Comparison of ENCODE assay signal across 3 cellular contexts in the genomic region with DNA sequence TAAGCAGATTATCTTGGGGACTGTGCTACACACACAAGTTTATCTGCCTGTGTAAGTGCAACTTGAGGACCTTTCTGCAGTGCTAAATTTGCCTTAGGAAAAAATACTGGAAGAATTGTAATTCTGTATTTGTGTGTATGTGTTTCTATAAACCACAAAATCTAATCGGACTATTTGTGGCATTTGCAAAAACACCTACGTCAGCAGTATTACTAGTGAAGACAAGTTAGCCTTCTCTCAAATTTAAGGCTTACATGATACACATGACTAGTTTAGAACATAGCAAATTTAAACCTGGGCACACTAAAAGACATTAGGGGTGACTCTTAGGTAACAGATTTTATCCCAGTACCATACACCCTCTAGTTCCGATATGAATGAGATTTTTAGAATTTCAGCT.
TF ChIP-seq lines count a peak whose summit lies in the region.

No MANE protein-coding gene starts in this region.

TF ChIP-seq in A549, 52 proteins besides CTCF, POLR2A, EP300 and RAD21:
- TF ChIP-seq HOXA7 (CRISPR knock-in tag; IDR thresholded peaks at IDR 0.05) (no peak), MAFK (IDR thresholded peaks at IDR 0.05; ENCODE audit: partially characterized antibody) (peak; percentile 90)

TF ChIP-seq in HCT116, 20 proteins besides CTCF, POLR2A, EP300 and RAD21:
- TF ChIP-seq EZH2phosphoT487 (IDR thresholded peaks at IDR 0.05; ENCODE audit: borderline replicate concordance) (no peak), YY1 (IDR thresholded peaks at IDR 0.05; ENCODE audit: extremely low read depth, insufficient replicate concordance, low read depth, low read length) (no peak), CBX3 (IDR thresholded peaks at IDR 0.05; ENCODE audit: low read depth) (no peak), EZH2 (IDR thresholded peaks at IDR 0.05) (no peak), EGR1 (IDR thresholded peaks at IDR 0.05; ENCODE audit: low read depth) (no peak), ZNF274 (IDR thresholded peaks at IDR 0.05; ENCODE audit: low read depth, low read length) (no peak), POLR2AphosphoS5 (IDR thresholded peaks at IDR 0.05; ENCODE audit: low read depth, low read length) (no peak), SRF (IDR thresholded peaks at IDR 0.05; ENCODE audit: low read depth) (no peak), SP1 (IDR thresholded peaks at IDR 0.05; ENCODE audit: low read depth) (no peak), JUND (IDR thresholded peaks at IDR 0.05) (no peak), TCF7L2 (IDR thresholded peaks at IDR 0.05; ENCODE audit: borderline replicate concordance, extremely low read depth, insufficient read depth, insufficient read length) (no peak), SIN3A (IDR thresholded peaks at IDR 0.05; ENCODE audit: low read depth) (no peak), ZFX (IDR thresholded peaks at IDR 0.05) (no peak)
- TF ChIP-seq, protein P1, sequence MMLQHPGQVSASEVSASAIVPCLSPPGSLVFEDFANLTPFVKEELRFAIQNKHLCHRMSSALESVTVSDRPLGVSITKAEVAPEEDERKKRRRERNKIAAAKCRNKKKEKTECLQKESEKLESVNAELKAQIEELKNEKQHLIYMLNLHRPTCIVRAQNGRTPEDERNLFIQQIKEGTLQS (IDR thresholded peaks at IDR 0.05): no peak
- TF ChIP-seq, protein P2, sequence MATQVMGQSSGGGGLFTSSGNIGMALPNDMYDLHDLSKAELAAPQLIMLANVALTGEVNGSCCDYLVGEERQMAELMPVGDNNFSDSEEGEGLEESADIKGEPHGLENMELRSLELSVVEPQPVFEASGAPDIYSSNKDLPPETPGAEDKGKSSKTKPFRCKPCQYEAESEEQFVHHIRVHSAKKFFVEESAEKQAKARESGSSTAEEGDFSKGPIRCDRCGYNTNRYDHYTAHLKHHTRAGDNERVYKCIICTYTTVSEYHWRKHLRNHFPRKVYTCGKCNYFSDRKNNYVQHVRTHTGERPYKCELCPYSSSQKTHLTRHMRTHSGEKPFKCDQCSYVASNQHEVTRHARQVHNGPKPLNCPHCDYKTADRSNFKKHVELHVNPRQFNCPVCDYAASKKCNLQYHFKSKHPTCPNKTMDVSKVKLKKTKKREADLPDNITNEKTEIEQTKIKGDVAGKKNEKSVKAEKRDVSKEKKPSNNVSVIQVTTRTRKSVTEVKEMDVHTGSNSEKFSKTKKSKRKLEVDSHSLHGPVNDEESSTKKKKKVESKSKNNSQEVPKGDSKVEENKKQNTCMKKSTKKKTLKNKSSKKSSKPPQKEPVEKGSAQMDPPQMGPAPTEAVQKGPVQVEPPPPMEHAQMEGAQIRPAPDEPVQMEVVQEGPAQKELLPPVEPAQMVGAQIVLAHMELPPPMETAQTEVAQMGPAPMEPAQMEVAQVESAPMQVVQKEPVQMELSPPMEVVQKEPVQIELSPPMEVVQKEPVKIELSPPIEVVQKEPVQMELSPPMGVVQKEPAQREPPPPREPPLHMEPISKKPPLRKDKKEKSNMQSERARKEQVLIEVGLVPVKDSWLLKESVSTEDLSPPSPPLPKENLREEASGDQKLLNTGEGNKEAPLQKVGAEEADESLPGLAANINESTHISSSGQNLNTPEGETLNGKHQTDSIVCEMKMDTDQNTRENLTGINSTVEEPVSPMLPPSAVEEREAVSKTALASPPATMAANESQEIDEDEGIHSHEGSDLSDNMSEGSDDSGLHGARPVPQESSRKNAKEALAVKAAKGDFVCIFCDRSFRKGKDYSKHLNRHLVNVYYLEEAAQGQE (IDR thresholded peaks at IDR 0.05; ENCODE audit: low read depth): no peak
- TF ChIP-seq, protein P3, sequence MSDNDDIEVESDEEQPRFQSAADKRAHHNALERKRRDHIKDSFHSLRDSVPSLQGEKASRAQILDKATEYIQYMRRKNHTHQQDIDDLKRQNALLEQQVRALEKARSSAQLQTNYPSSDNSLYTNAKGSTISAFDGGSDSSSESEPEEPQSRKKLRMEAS (IDR thresholded peaks at IDR 0.05): no peak
TF ChIP-seq in HCT116: peak in this region for 0.

TF ChIP-seq in K562, 482 proteins besides CTCF, POLR2A, EP300 and RAD21:
- peak; percentile 78 for TF ChIP-seq ZNF316 (IDR thresholded peaks at IDR 0.05)
- peak; percentile 90 for TF ChIP-seq MAFF (IDR thresholded peaks at IDR 0.05; ENCODE audit: low read length)
- TF ChIP-seq MAFG (tag; conservative IDR thresholded peaks at IDR 0.05): peak; percentile 54
- TF ChIP-seq, protein P4, sequence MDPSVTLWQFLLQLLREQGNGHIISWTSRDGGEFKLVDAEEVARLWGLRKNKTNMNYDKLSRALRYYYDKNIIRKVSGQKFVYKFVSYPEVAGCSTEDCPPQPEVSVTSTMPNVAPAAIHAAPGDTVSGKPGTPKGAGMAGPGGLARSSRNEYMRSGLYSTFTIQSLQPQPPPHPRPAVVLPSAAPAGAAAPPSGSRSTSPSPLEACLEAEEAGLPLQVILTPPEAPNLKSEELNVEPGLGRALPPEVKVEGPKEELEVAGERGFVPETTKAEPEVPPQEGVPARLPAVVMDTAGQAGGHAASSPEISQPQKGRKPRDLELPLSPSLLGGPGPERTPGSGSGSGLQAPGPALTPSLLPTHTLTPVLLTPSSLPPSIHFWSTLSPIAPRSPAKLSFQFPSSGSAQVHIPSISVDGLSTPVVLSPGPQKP (CRISPR knock-in tag; IDR thresholded peaks at IDR 0.05): no peak
- peak; percentile 58 for TF ChIP-seq C11orf30 (IDR thresholded peaks at IDR 0.05; ENCODE audit: low read depth)
- peak; percentile 91 for TF ChIP-seq MAFK (IDR thresholded peaks at IDR 0.05; ENCODE audit: low read length)
